ENCODE assay signal across 31 cellular contexts in the genomic region with DNA sequence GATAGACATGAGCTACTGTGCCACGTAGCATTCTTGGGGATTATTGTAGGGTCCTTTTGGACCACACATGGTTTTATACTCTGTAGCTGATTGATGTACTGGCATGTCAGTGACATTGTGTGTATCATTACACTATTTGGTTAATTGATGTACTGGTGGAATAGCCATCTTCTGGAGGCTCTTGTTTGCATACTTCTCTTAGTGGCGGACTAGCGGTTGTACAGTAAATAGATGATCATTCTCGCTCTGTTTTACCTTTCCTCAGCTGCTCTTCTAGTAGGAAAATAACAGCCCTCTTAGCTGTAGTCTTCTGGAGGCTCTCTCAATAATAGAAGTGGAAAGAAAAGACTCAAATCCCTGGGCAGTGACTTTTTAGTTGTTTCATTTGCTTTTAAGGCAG. TPM values are rescaled to one million over a fixed set of nuclear protein-coding genes. Genes with fewer than 3 reads are reported as not detected.
DNase-seq lines count a peak whose midpoint lies in the region; ATAC-seq and TF ChIP-seq lines count a peak whose summit lies in the region.
"Had no signal": no experiment of that assay in that cellular context is flagged by ENCODE, and none has a peak within 500 bp of the region (broad histone marks: within the 10 kb centered on the region; RNA-seq: fewer than 3 reads in every experiment).

No MANE protein-coding gene starts in this region.

- intact Hi-C loops in Caco-2 (cut with micrococcal nuclease; ENCODE audit: unreplicated experiment): loop anchor here (5.0 kb wide), 3 partner anchors 54 to 229 kb away; no protein-coding TSS in a partner anchor
- intact Hi-C loops in esophagus squamous epithelium (cut with DNase I): no loop called here

- H3K27ac ChIP-seq in coronary artery (peak overlapping the region; percentile 59 to 70), trophoblast cell (ENCODE audit: low read depth, low read length) (no peak overlapping the region), esophagus squamous epithelium (no peak overlapping the region)
- H3K27ac ChIP-seq: suprapubic skin, vagina, VCaP had no signal

- H3K27me3 ChIP-seq in Caco-2 (replicated peaks; ENCODE audit: control insufficient read depth, insufficient read depth, low read length) (no peaks in the 10 kb centered on the region), trophoblast cell (ENCODE audit: insufficient read depth, low read length) (no peaks in the 10 kb centered on the region), esophagus squamous epithelium (no peaks in the 10 kb centered on the region)
- H3K27me3 ChIP-seq: BE2C, suprapubic skin, vagina had no signal

- H2BK120ac ChIP-seq in trophoblast cell (ENCODE audit: insufficient read depth, low read length, poor library complexity): no peak overlapping the region

- peaks cover 20% of the 10 kb centered on the region for H3K79me2 ChIP-seq in trophoblast cell (ENCODE audit: control insufficient read depth, insufficient read depth, low read length, poor library complexity)

- H3K4me3 ChIP-seq in Caco-2 (ENCODE audit: low read depth, low read length) (no peak overlapping the region), coronary artery (no peak overlapping the region), trophoblast cell (ENCODE audit: low read depth, low read length) (no peak overlapping the region), esophagus squamous epithelium (no peak overlapping the region)
- H3K4me3 ChIP-seq: skin epidermis, suprapubic skin, vagina had no signal

- H3K79me1 ChIP-seq in trophoblast cell (ENCODE audit: low read length): peaks cover 21% of the 10 kb centered on the region

- H3K36me3 Mint-ChIP-seq in Caco-2 (ENCODE audit: insufficient read depth, unreplicated experiment): no peaks in the 10 kb centered on the region
- H3K36me3 Mint-ChIP-seq in HFFc6 (ENCODE audit: low read depth): peaks cover 18% of the 10 kb centered on the region

- no peak overlapping the region for H3K18ac ChIP-seq in trophoblast cell (ENCODE audit: low read length)

- WGBS in trophoblast cell (ENCODE audit: extremely low coverage, insufficient coverage, insufficient read length): no CpG with 5 or more reads among the region's 4 CpGs
- WGBS in esophagus squamous epithelium, 2 donors: 88 to 93% methylated on average over 4 of the region's 4 CpGs

- H4K12ac ChIP-seq in trophoblast cell (ENCODE audit: low read depth, low read length): no peak overlapping the region

- no peak overlapping the region for H2BK5ac ChIP-seq in trophoblast cell (ENCODE audit: low read depth, low read length, poor library complexity)

- no peak overlapping the region for H2AK5ac ChIP-seq in trophoblast cell (ENCODE audit: low read length)

- H3K27me3 Mint-ChIP-seq in Caco-2 (ENCODE audit: insufficient read depth, unreplicated experiment): no peaks in the 10 kb centered on the region
- H3K27me3 Mint-ChIP-seq in HFFc6 (ENCODE audit: insufficient read depth): no peaks in the 10 kb centered on the region; the same call in none of the 2 replicates
- H3K27me3 Mint-ChIP-seq: dendritic cell treated with granulocyte-macrophage colony-stimulating factor and Interleukin-4, amounts not matched to agents 40 ng/mL and 50 ng/mL, for 4 days; naive thymus-derived CD4-positive, alpha-beta T cell; stimulated activated naive B cell treated with anti-CD40 and anti-IgM and Interleukin-4, amounts not matched to agents 10 μg/mL and 1 μg/mL and 100 μg/mL, for 72 hours had no signal

- no peak overlapping the region for H3K9ac ChIP-seq in trophoblast cell (ENCODE audit: low read length)

- no peak overlapping the region for H4K91ac ChIP-seq in trophoblast cell (ENCODE audit: low read depth, low read length)

- H3K4me1 Mint-ChIP-seq in Caco-2 (ENCODE audit: low read depth, unreplicated experiment) (peaks cover 36% of the 10 kb centered on the region), HFFc6 (ENCODE audit: low read depth) (peaks cover 87% of the 10 kb centered on the region)

- H3K14ac ChIP-seq in trophoblast cell (ENCODE audit: low read length): no peak overlapping the region

- no peak overlapping the region for H3K23ac ChIP-seq in trophoblast cell (ENCODE audit: low read length)

- no peak for ATAC-seq in omental fat pad (ENCODE audit: low FRiP score)
- ATAC-seq in esophagus mucosa: no peak
- ATAC-seq: activated CD8-positive, alpha-beta T cell treated with anti-CD3 and anti-CD28 coated beads, Interleukin-2, amount 10 ng/mL, durations not matched to agents 7 days and 5 days; activated naive CD4-positive, alpha-beta T cell treated with anti-CD3 and anti-CD28 coated beads, Interleukin-2, amount 50 U/mL, for 72 hours; CD8-positive, alpha-beta T cell; naive thymus-derived CD4-positive, alpha-beta T cell; Panc1; stimulated activated naive B cell treated with anti-CD40 and anti-IgM and Interleukin-4, amounts not matched to agents 10 μg/mL and 1 μg/mL and 100 μg/mL, for 72 hours had no signal

- H3K36me3 ChIP-seq in Caco-2 (ENCODE audit: control insufficient read depth, insufficient read depth, low read length) (no peaks in the 10 kb centered on the region), trophoblast cell (ENCODE audit: control insufficient read depth in 1 of 2, insufficient read depth in 2 of 2, low read length in 2 of 2) (no peaks in the 10 kb centered on the region), esophagus squamous epithelium (no peaks in the 10 kb centered on the region)
- H3K36me3 ChIP-seq: suprapubic skin, vagina had no signal

- no peak overlapping the region for H3K4me3 Mint-ChIP-seq in Caco-2 (ENCODE audit: unreplicated experiment)
- peak overlapping the region; percentile 42; the same call in 1 of the 2 replicates for H3K4me3 Mint-ChIP-seq in HFFc6
- H3K4me3 Mint-ChIP-seq: activated CD8-positive, alpha-beta T cell treated with anti-CD3 and anti-CD28 coated beads, Interleukin-2, amount 10 ng/mL, durations not matched to agents 7 days and 5 days; CD8-positive, alpha-beta T cell; dendritic cell treated with granulocyte-macrophage colony-stimulating factor and Interleukin-4, amounts not matched to agents 40 ng/mL and 50 ng/mL, for 4 days; stimulated activated naive B cell treated with anti-CD40 and anti-IgM and Interleukin-4, amounts not matched to agents 10 μg/mL and 1 μg/mL and 100 μg/mL, for 72 hours had no signal

- no peak for TF ChIP-seq POLR2A in esophagus squamous epithelium (IDR thresholded peaks at IDR 0.05)

- H2BK12ac ChIP-seq in trophoblast cell (ENCODE audit: low read length): no peak overlapping the region

- H3K9me3 Mint-ChIP-seq in Caco-2 (ENCODE audit: unreplicated experiment) (no peaks in the 10 kb centered on the region), HFFc6 (no peaks in the 10 kb centered on the region)
- H3K9me3 Mint-ChIP-seq: activated naive CD4-positive, alpha-beta T cell treated with anti-CD3 and anti-CD28 coated beads, Interleukin-2, amount 50 U/mL, for 72 hours; CD8-positive, alpha-beta T cell; dendritic cell treated with granulocyte-macrophage colony-stimulating factor and Interleukin-4, amounts not matched to agents 40 ng/mL and 50 ng/mL, for 4 days; naive thymus-derived CD4-positive, alpha-beta T cell; stimulated activated naive B cell treated with anti-CD40 and anti-IgM and Interleukin-4, amounts not matched to agents 10 μg/mL and 1 μg/mL and 100 μg/mL, for 72 hours had no signal

- CTCF ChIA-PET in Caco-2 (lab: Charles Lee): no interaction called here

- H3K27ac Mint-ChIP-seq in Caco-2 (ENCODE audit: unreplicated experiment) (peak overlapping the region; percentile 65), HFFc6 (peak overlapping the region; percentile 18; the same call in 1 of the 2 replicates)
- H3K27ac Mint-ChIP-seq: activated CD8-positive, alpha-beta T cell treated with anti-CD3 and anti-CD28 coated beads, Interleukin-2, amount 10 ng/mL, durations not matched to agents 7 days and 5 days; activated naive CD4-positive, alpha-beta T cell treated with anti-CD3 and anti-CD28 coated beads, Interleukin-2, amount 50 U/mL, for 72 hours; CD8-positive, alpha-beta T cell; dendritic cell treated with granulocyte-macrophage colony-stimulating factor and Interleukin-4, amounts not matched to agents 40 ng/mL and 50 ng/mL, for 4 days; stimulated activated naive B cell treated with anti-CD40 and anti-IgM and Interleukin-4, amounts not matched to agents 10 μg/mL and 1 μg/mL and 100 μg/mL, for 72 hours had no signal

- no peak overlapping the region for H4K8ac ChIP-seq in trophoblast cell (ENCODE audit: low read depth, low read length)

- no TSS peak for BruUV-seq in Caco-2 (replicated peaks; lab: Mats Ljungman, UMichigan)

- POLR2A ChIA-PET in Caco-2 (lab: Charles Lee): no interaction called here

- no peak overlapping the region for H2AFZ ChIP-seq in trophoblast cell (ENCODE audit: insufficient read depth, low read length, poor library complexity)

- DNase-seq in Caco-2 (no peak), HFFc6 (no peak), coronary artery (ENCODE audit: low spot score) (no peak), trophoblast cell (no peak), omental fat pad (ENCODE audit: low spot score) (no peak), esophagus squamous epithelium (lab: John Stamatoyannopoulos, UW) (no peak)
- DNase-seq: activated CD4-positive, alpha-beta T cell treated with anti-CD3 and anti-CD28 coated beads for 4 hours; activated CD8-positive, alpha-beta T cell treated with anti-CD3 and anti-CD28 coated beads, Interleukin-2, amount 10 ng/mL, durations not matched to agents 7 days and 5 days; activated effector memory CD4-positive, alpha-beta T cell treated with Interleukin-2 at 50 U/mL for 16 hours; activated T-cell treated with anti-CD3 and anti-CD28 coated beads for 4 hours; BE2C; CD8-positive, alpha-beta T cell; central memory CD4-positive, alpha-beta T cell; EL; foreskin melanocyte; KBM-7; kidney; naive thymus-derived CD4-positive, alpha-beta T cell; NCI-H1105; NCI-H187; NCI-H748 treated with DMSO at 0.1 percent for 48 hours; stimulated activated naive B cell treated with anti-CD40 and anti-IgM and Interleukin-4, amounts not matched to agents 10 μg/mL and 1 μg/mL and 100 μg/mL, for 72 hours; T1000 had no signal

- H3K4me1 ChIP-seq in Caco-2: peaks cover 70% of the 10 kb centered on the region
- H3K4me1 ChIP-seq in trophoblast cell (ENCODE audit: control insufficient read depth in 1 of 2, insufficient read depth in 2 of 2, low read length in 2 of 2): peaks cover 28 to 40% of the 10 kb centered on the region in 2 experiments
- H3K4me1 ChIP-seq in esophagus squamous epithelium: peaks cover 16 to 56% (median 42%) of the 10 kb centered on the region in 3 donors

- no peak overlapping the region for H3K4me2 ChIP-seq in trophoblast cell (ENCODE audit: low read length)

- H3K9me3 ChIP-seq in Caco-2 (no peaks in the 10 kb centered on the region), trophoblast cell (ENCODE audit: insufficient read depth, low read depth, low read length) (no peaks in the 10 kb centered on the region), esophagus squamous epithelium (no peaks in the 10 kb centered on the region)
- H3K9me3 ChIP-seq: BE2C, suprapubic skin, vagina had no signal

- TF ChIP-seq CTCF in Caco-2 (IDR thresholded peaks at IDR 0.05; ENCODE audit: insufficient read depth in 1 of 2, low read depth in 1 of 2, low read length in 1 of 2, severe bottlenecking in 1 of 2, unreplicated experiment in 1 of 2) (no peak), HFFc6 (IDR thresholded peaks at IDR 0.05) (no peak), coronary artery (IDR thresholded peaks at IDR 0.05) (no peak), omental fat pad (IDR thresholded peaks at IDR 0.05) (no peak), esophagus squamous epithelium (IDR thresholded peaks at IDR 0.05) (no peak)

- H3K4ac ChIP-seq in trophoblast cell (ENCODE audit: low read depth, low read length): peak overlapping the region; percentile 50

RNA-seq across cellular contexts. Expression of a gene that starts 24.8 kb away (rescaled TPM):
- total RNA-seq in Caco-2 (2022) (51.6 and 57.4 TPM in 2 replicates), omental fat pad (10 to 100 TPM; 39.3 to 97.4 (median 44.7) TPM), esophagus mucosa (21.2 TPM), esophagus squamous epithelium (10 to 100 TPM; 20.5 to 54.8 (median 40.4) TPM)
- total RNA-seq in HFFc6 (2021; fragmentation: NEBNext Ultra II Directional; extraction: Animal tissue kit (Norgen Biotek cat#: 25700)): 10 to 100 TPM; 46.7 to 61.9 (median 50.1) TPM
- 121 and 126 TPM in 2 replicates for polyA plus RNA-seq in trophoblast cell (2013)

Comparison
In these comparisons a context has a peak if more than half of its experiments do, and no peak if none do; other contexts are left out.
1. H3K27ac ChIP-seq: peak in coronary artery (2 of 2); none in trophoblast cell (single experiment) and esophagus squamous epithelium (0 of 4).